Comparison of ENCODE assay signal across 19 cellular contexts in genomic region chr10:23110722-23111660, GRCh38.
"Had no signal": no experiment of that assay in that cellular context is flagged by ENCODE, and none has a peak within 500 bp of the region (broad histone marks: within the 10 kb centered on the region; RNA-seq: fewer than 3 reads in every experiment).

No MANE protein-coding gene starts in this region.

- H3K4me3 Mint-ChIP-seq: activated B cell treated with CpG ODN at 0.5 μM for 24 hours; activated CD4-positive, alpha-beta T cell treated with anti-CD3 and anti-CD28 coated beads, Interleukin-2, amount 10 ng/mL, durations not matched to agents 24 days and 14 days; activated naive CD8-positive, alpha-beta T cell treated with anti-CD3 and anti-CD28 coated beads, Interleukin-2, amount 10 ng/mL, durations not matched to agents 7 days and 5 days; activated T-cell treated with anti-CD3 and anti-CD28 coated beads, Interleukin-2, amount 50 U/mL, for 72 hours; brain had no signal

- H3K9me3 ChIP-seq: colonic mucosa, esophagus muscularis mucosa, transverse colon, vagina had no signal

- H3K27me3 ChIP-seq: colonic mucosa, esophagus muscularis mucosa, transverse colon, vagina had no signal

- H3K4me1 Mint-ChIP-seq: activated B cell treated with CpG ODN at 0.5 μM for 24 hours; activated CD4-positive, alpha-beta T cell treated with anti-CD3 and anti-CD28 coated beads, Interleukin-2, amount 10 ng/mL, durations not matched to agents 24 days and 14 days; activated naive CD8-positive, alpha-beta T cell treated with anti-CD3 and anti-CD28 coated beads, Interleukin-2, amount 10 ng/mL, durations not matched to agents 7 days and 5 days had no signal

- H3K4me3 ChIP-seq: colonic mucosa, esophagus muscularis mucosa, transverse colon, vagina had no signal

- H2AFZ ChIP-seq: parathyroid adenoma had no signal

- H3K27me3 Mint-ChIP-seq: activated B cell treated with CpG ODN at 0.5 μM for 24 hours; activated CD4-positive, alpha-beta T cell treated with anti-CD3 and anti-CD28 coated beads, Interleukin-2, amount 10 ng/mL, durations not matched to agents 24 days and 14 days; activated naive CD8-positive, alpha-beta T cell treated with anti-CD3 and anti-CD28 coated beads, Interleukin-2, amount 10 ng/mL, durations not matched to agents 7 days and 5 days; brain had no signal

- H3K9me3 Mint-ChIP-seq: activated B cell treated with CpG ODN at 0.5 μM for 24 hours; activated CD4-positive, alpha-beta T cell treated with anti-CD3 and anti-CD28 coated beads, Interleukin-2, amount 10 ng/mL, durations not matched to agents 24 days and 14 days; activated naive CD8-positive, alpha-beta T cell treated with anti-CD3 and anti-CD28 coated beads, Interleukin-2, amount 10 ng/mL, durations not matched to agents 7 days and 5 days; activated T-cell treated with anti-CD3 and anti-CD28 coated beads, Interleukin-2, amount 50 U/mL, for 72 hours; brain had no signal

- DNase-seq: activated B cell treated with CpG ODN at 0.5 μM for 24 hours; activated CD4-positive, alpha-beta T cell treated with anti-CD3 and anti-CD28 coated beads, Interleukin-2, amount 10 ng/mL, durations not matched to agents 24 days and 14 days; activated CD8-positive, alpha-beta memory T cell treated with anti-CD3 and anti-CD28 coated beads, Interleukin-2, amount 50 U/mL, for 48 hours; activated gamma-delta T cell; activated naive CD8-positive, alpha-beta T cell treated with anti-CD3 and anti-CD28 coated beads, Interleukin-2, amount 10 ng/mL, durations not matched to agents 7 days and 5 days; activated T-cell treated with anti-CD3 and anti-CD28 coated beads, Interleukin-2, amount 50 U/mL, for 72 hours; central memory CD4-positive, alpha-beta T cell; colonic mucosa; left ventricle myocardium superior; mesenchymal stem cell; stimulated activated CD4-positive, alpha-beta T cell treated with anti-CD3 and anti-CD28 coated beads, Interleukin-15, amount 100 ng/mL, for 24 hours; stimulated activated CD4-positive, alpha-beta T cell treated with anti-CD3 and anti-CD28 coated beads, Interleukin-4, amount 100 ng/mL, for 24 hours; stimulated activated naive CD4-positive, alpha-beta T cell; transverse colon had no signal

- ATAC-seq: activated T-cell treated with anti-CD3 and anti-CD28 coated beads, Interleukin-2, amount 50 U/mL, for 72 hours; left ventricle myocardium superior had no signal

- H3K9ac ChIP-seq: parathyroid adenoma had no signal

- H3K36me3 ChIP-seq: colonic mucosa had no signal

- FAIRE-seq: TTC549 had no signal

- H3K4me1 ChIP-seq: colonic mucosa, esophagus muscularis mucosa, parathyroid adenoma, transverse colon, vagina had no signal

- H3K27ac ChIP-seq: colonic mucosa, esophagus muscularis mucosa, parathyroid adenoma, transverse colon, vagina had no signal

- H3K27ac Mint-ChIP-seq: activated B cell treated with CpG ODN at 0.5 μM for 24 hours; activated CD4-positive, alpha-beta T cell treated with anti-CD3 and anti-CD28 coated beads, Interleukin-2, amount 10 ng/mL, durations not matched to agents 24 days and 14 days; activated naive CD8-positive, alpha-beta T cell treated with anti-CD3 and anti-CD28 coated beads, Interleukin-2, amount 10 ng/mL, durations not matched to agents 7 days and 5 days; activated T-cell treated with anti-CD3 and anti-CD28 coated beads, Interleukin-2, amount 50 U/mL, for 72 hours had no signal
